ENCODE assay signal across 8 cellular contexts in the genomic region with DNA sequence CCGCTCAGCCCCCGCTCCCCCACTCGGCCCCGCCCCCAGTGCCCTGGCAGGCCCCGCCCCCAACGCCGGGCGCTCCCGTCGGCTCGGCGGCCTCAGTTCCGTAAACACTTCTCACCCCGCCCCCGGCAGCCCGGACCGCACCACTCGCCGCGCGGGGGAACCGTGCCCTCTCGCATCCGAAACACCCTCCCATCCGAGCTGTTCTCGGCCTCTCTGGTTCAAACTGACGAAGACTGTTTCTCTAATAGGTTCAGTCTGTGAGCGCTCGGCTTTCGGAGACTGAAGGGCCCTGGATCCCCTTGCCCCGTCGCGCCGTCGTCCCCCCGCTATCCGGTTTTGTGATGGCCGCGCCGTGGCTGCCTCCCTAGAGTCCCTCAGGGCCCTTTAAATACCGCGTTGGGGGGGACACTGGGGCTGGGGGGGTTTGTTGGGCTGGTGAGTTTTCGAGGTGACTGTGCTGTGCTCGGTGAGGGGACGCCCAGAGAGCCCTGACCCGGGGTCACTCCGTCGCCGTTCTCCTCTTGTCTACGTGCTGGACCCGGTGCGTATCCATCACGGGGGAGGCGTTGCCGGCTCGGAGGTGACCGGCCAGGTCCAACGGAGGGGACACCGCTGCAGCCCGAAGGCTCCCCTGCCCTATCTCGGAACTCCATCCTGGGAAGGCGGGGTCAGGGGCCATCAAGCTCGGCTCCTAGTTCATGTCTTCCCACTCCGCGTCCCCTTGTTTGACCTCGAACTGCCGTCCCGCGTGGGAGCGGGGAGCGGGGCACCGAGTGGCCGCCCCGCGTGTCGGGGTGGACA. TPM values are rescaled to one million over a fixed set of nuclear protein-coding genes. Genes with fewer than 3 reads are reported as not detected.
DNase-seq lines count a peak whose midpoint lies in the region; ATAC-seq and TF ChIP-seq lines count a peak whose summit lies in the region.

A gene (plus strand): TSS at position 333 of the 801 bp plus-strand sequence. CDS start 8,343 bp downstream, outside the sequence.

- peak within 1 kb of the TSS; percentile 61 for H3K9ac ChIP-seq in OCI-LY3 (ENCODE audit: low read length)

- H2AFZ ChIP-seq in OCI-LY3 (ENCODE audit: low read depth, low read length), result peak within 1 kb of the TSS; percentile 82

- H3K4me1 ChIP-seq in OCI-LY3 (ENCODE audit: low read length), result peaks cover 15% of the 10 kb centered on the region
- peaks cover 15% of the 10 kb centered on the region for H3K4me1 ChIP-seq in mucosa of descending colon (ENCODE audit: low read depth)

- ATAC-seq in GM21381 (IDR thresholded peaks at IDR 0.05; ENCODE audit: unreplicated experiment) (peak; percentile 71), mucosa of descending colon (peak; percentile 90)

- peak within 1 kb of the TSS; percentile 50 for H3K27ac ChIP-seq in OCI-LY3 (ENCODE audit: low read length)

- H3K9me3 ChIP-seq in OCI-LY3 (ENCODE audit: insufficient read depth, low read length), result no peaks in the 10 kb centered on the region
- no peaks in the 10 kb centered on the region for H3K9me3 ChIP-seq in mucosa of descending colon

- H4K20me1 ChIP-seq in OCI-LY3 (ENCODE audit: insufficient read depth, low read length), result no peaks in the 10 kb centered on the region

- H3K4me3 ChIP-seq in OCI-LY3 (ENCODE audit: low read length) (peak within 1 kb of the TSS; percentile 88), epithelial cell of esophagus (ENCODE audit: low read length) (peak within 1 kb of the TSS; percentile 92), mucosa of descending colon (peak within 1 kb of the TSS; percentile 92)

- H3K4me2 ChIP-seq in OCI-LY3 (ENCODE audit: low read length), result peak within 1 kb of the TSS; percentile 85

- TF ChIP-seq CTCF in OCI-LY3 (IDR thresholded peaks at IDR 0.05; ENCODE audit: low read depth, low read length) (no peak), epithelial cell of esophagus (IDR thresholded peaks at IDR 0.05; ENCODE audit: insufficient read depth, low read depth, low read length, missing control alignments) (no peak), mucosa of descending colon (IDR thresholded peaks at IDR 0.05) (no peak)

- H3K79me2 ChIP-seq in OCI-LY3 (ENCODE audit: low read length), result no peaks in the 10 kb centered on the region

- H3K36me3 ChIP-seq in OCI-LY3 (replicated peaks; ENCODE audit: low read depth, low read length) (no peaks in the 10 kb centered on the region), mucosa of descending colon (ENCODE audit: low read depth) (no peaks in the 10 kb centered on the region)

- H3K27me3 ChIP-seq in OCI-LY3 (ENCODE audit: low read depth, low read length), result no peaks in the 10 kb centered on the region

- DNase-seq in COLO668 (lab: John Stamatoyannopoulos, UW; ENCODE audit: unreplicated experiment), result peak; percentile 92
- peak in 70 of 76 experiments; percentile 7 to 85 (median 68) for DNase-seq in HUDEP-2 (lab: John Stamatoyannopoulos, UW; ENCODE audit: unreplicated experiment in 76 of 76)
- peak; percentile 81 for DNase-seq in activated T-cell treated with anti-CD3 and anti-CD28 coated beads for 48 hours (ENCODE audit: low read depth)
- DNase-seq in epithelial cell of esophagus (ENCODE audit: low read depth), result peak; percentile 81
- DNase-seq in mucosa of descending colon, result peak; percentile 92 to 94 (median 93)
- DNase-seq in stimulated activated CD8-positive, alpha-beta memory T cell treated with anti-CD3 and anti-CD28 coated beads, Interleukin-2, amount 100 ng/mL, for 48 hours (ENCODE audit: low read depth in 2 of 2), result peak; percentile 76 to 80

- intact Hi-C loops in mucosa of descending colon (cut with DNase I, micrococcal nuclease), result no loop called here

RNA-seq across cellular contexts. Expression of the gene that starts here (rescaled TPM):
- 10 to 100 TPM; 32.1 to 54.5 (median 44.8) TPM for total RNA-seq in mucosa of descending colon

Comparison
In these comparisons a context has a peak if more than half of its experiments do, and no peak if none do; other contexts are left out.
1. Peak in every context shown above with its lines: DNase-seq, ATAC-seq, H3K4me3 ChIP-seq and H3K27ac ChIP-seq.